16 cellular contexts compared by ENCODE assay signal in the genomic region with DNA sequence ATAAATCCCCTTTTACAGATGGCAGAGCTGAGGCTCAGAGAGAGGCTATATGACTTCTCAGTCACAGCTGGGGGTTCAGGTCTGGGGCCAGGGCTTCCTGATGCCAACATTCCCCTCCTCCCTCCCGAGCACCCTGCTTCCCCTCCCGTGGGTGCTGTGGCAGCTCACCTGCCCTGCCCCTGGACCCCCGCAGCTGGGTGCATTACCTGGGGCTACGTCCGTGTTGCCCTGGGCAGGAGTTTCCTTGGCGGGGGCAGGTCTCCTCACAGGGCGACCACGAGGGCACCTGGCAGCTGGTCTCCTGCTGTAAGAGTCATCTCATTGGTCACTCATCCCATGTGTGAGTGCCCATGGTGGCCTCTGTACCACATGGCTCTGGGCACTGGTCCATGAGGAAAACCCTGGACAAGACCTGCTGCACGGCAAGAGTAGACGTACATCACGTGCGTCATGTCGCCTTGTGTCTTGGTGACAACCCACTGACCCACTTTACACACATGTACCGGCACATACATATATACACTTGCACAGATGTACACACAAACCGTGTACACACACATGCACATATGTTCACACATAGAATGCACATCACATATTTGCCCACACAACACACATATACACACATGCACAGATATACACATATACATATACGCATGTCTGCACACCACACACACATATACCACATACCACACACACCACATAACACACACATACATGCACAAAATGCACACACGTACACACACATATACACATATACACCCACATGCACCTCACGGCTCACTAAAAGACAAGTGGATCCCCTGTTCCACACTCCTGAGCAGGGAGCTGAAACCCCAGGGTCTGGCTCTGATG.
DNase-seq lines count a peak whose midpoint lies in the region; ATAC-seq and TF ChIP-seq lines count a peak whose summit lies in the region.
"Had no signal": no experiment of that assay in that cellular context is flagged by ENCODE, and none has a peak within 500 bp of the region (broad histone marks: within the 10 kb centered on the region; RNA-seq: fewer than 3 reads in every experiment).

No MANE protein-coding gene starts in this region.

- H3K9me3 ChIP-seq in right atrium auricular region, result no peaks in the 10 kb centered on the region
- no peaks in the 10 kb centered on the region for H3K9me3 ChIP-seq in sigmoid colon

- peak; percentile 28 to 30 for ATAC-seq in natural killer cell treated with Interleukin-12 subunit alpha and Interleukin-12 subunit beta and Interleukin-15 and Interleukin-18, amount 100 ng/mL, for 72 hours
- ATAC-seq: CD8-positive, alpha-beta T cell had no signal

- H3K27ac Mint-ChIP-seq in natural killer cell treated with Interleukin-12 subunit alpha and Interleukin-12 subunit beta and Interleukin-15 and Interleukin-18, amount 100 ng/mL, for 72 hours, result no peak overlapping the region
- H3K27ac Mint-ChIP-seq: CD14-positive monocyte; CD8-positive, alpha-beta T cell; IgD-negative memory B cell had no signal

- H3K4me3 ChIP-seq in right atrium auricular region (no peak overlapping the region), sigmoid colon (no peak overlapping the region)

- no peaks in the 10 kb centered on the region for H3K4me1 Mint-ChIP-seq in natural killer cell treated with Interleukin-12 subunit alpha and Interleukin-12 subunit beta and Interleukin-15 and Interleukin-18, amount 100 ng/mL, for 72 hours (ENCODE audit: low read depth in 2 of 2)
- H3K4me1 Mint-ChIP-seq: CD14-positive monocyte, IgD-negative memory B cell had no signal

- DNase-seq in cardiac septum (ENCODE audit: low spot score), result peak; percentile 44
- DNase-seq in right atrium auricular region (ENCODE audit: low spot score), result no peak
- DNase-seq in natural killer cell treated with Interleukin-12 subunit alpha and Interleukin-12 subunit beta and Interleukin-15 and Interleukin-18, amount 100 ng/mL, for 72 hours (ENCODE audit: low spot score), result no peak
- DNase-seq in sigmoid colon, result peak; percentile 37
- no peak for DNase-seq in retina
- no peak for DNase-seq in GF-D8 (lab: John Stamatoyannopoulos, UW)
- no peak for DNase-seq in NCI-H69 (lab: John Stamatoyannopoulos, UW)
- DNase-seq: CD8-positive, alpha-beta T cell; COR-L47; DMS153; DMS79 treated with DMSO at 0.1 percent for 48 hours; EL had no signal

- H3K4me1 ChIP-seq in right atrium auricular region (no peaks in the 10 kb centered on the region), sigmoid colon (no peaks in the 10 kb centered on the region)

- no peak overlapping the region for H3K4me3 Mint-ChIP-seq in natural killer cell treated with Interleukin-12 subunit alpha and Interleukin-12 subunit beta and Interleukin-15 and Interleukin-18, amount 100 ng/mL, for 72 hours
- H3K4me3 Mint-ChIP-seq: CD14-positive monocyte; CD8-positive, alpha-beta T cell; IgD-negative memory B cell had no signal

- H3K36me3 Mint-ChIP-seq in natural killer cell treated with Interleukin-12 subunit alpha and Interleukin-12 subunit beta and Interleukin-15 and Interleukin-18, amount 100 ng/mL, for 72 hours, result no peaks in the 10 kb centered on the region
- H3K36me3 Mint-ChIP-seq: CD14-positive monocyte; CD8-positive, alpha-beta T cell; IgD-negative memory B cell had no signal

- no peaks in the 10 kb centered on the region for H3K9me3 Mint-ChIP-seq in natural killer cell treated with Interleukin-12 subunit alpha and Interleukin-12 subunit beta and Interleukin-15 and Interleukin-18, amount 100 ng/mL, for 72 hours
- H3K9me3 Mint-ChIP-seq: CD8-positive, alpha-beta T cell had no signal

- H3K27me3 ChIP-seq in right atrium auricular region, result no peaks in the 10 kb centered on the region
- peaks cover 0 to 52% (median 17%) of the 10 kb centered on the region in 3 donors for H3K27me3 ChIP-seq in sigmoid colon

- H3K36me3 ChIP-seq in right atrium auricular region, result no peaks in the 10 kb centered on the region
- no peaks in the 10 kb centered on the region for H3K36me3 ChIP-seq in sigmoid colon

- H3K27ac ChIP-seq in right atrium auricular region (no peak overlapping the region), sigmoid colon (no peak overlapping the region)
- H3K27ac ChIP-seq: 22Rv1, HL-60 had no signal

- TF ChIP-seq EP300 in sigmoid colon (IDR thresholded peaks at IDR 0.05), result no peak

- no peak for TF ChIP-seq POLR2A in sigmoid colon (IDR thresholded peaks at IDR 0.05)

- 86 to 92% methylated on average over 18 of the region's 18 CpGs for WGBS in sigmoid colon, 2 donors

- peaks cover 16 to 18% of the 10 kb centered on the region in 2 donors for H3K27me3 Mint-ChIP-seq in natural killer cell treated with Interleukin-12 subunit alpha and Interleukin-12 subunit beta and Interleukin-15 and Interleukin-18, amount 100 ng/mL, for 72 hours

- TF ChIP-seq CTCF in right atrium auricular region (IDR thresholded peaks at IDR 0.05) (no peak), sigmoid colon (IDR thresholded peaks at IDR 0.05) (no peak)

- intact Hi-C loops in cardiac septum (cut with DNase I), result no loop called here
- intact Hi-C loops in sigmoid colon (cut with DNase I), result no loop called here

Comparison
In these comparisons a context has a peak if more than half of its experiments do, and no peak if none do; other contexts are left out.
1. DNase-seq: peak in cardiac septum (single experiment) and sigmoid colon (single experiment); none in right atrium auricular region (single experiment), natural killer cell treated with Interleukin-12 subunit alpha and Interleukin-12 subunit beta and Interleukin-15 and Interleukin-18, amount 100 ng/mL, for 72 hours (single experiment), retina (single experiment), GF-D8 (single experiment) and NCI-H69 (single experiment).